2 cellular contexts compared by ENCODE assay signal in genomic region chr10:11113156-11113555, GRCh38.
TF ChIP-seq lines count a peak whose summit lies in the region.

No MANE protein-coding gene starts in this region.

TF ChIP-seq in liver, 16 proteins besides CTCF, POLR2A, EP300 and RAD21 (continued from another document):
- no peak for TF ChIP-seq REST (IDR thresholded peaks at IDR 0.05)
- TF ChIP-seq ATF3 (IDR thresholded peaks at IDR 0.05): no peak
- TF ChIP-seq FOXA2 (IDR thresholded peaks at IDR 0.05): no peak
- no peak for TF ChIP-seq HNF4A (conservative IDR thresholded peaks at IDR 0.05)

TF ChIP-seq in HepG2, 621 proteins besides CTCF, POLR2A, EP300 and RAD21 (continued from another document):
- no peak for TF ChIP-seq YEATS4 (CRISPR knock-in tag; IDR thresholded peaks at IDR 0.05; ENCODE audit: borderline replicate concordance)
